1 cellular context compared by ENCODE assay signal in the genomic region with DNA sequence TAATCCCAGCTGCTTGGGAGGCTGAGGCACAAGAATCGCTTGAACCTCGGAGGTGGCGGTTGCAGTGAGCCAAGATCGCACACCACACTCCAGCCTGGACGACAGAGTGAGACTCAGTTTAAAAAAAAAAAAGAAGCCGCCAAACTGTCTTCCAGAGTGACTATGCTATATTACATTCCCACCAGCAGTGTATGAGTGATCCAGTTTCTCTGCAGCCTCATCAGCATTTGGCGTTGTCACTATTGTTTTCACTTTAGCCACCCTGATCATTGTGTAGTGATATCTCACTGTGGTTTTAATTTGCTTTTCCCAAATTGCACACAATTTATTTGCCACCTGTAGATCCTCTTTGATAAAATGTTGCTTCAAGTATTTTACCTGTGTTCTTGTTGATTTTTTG.
TF ChIP-seq lines count a peak whose summit lies in the region.

No MANE protein-coding gene starts in this region.

TF ChIP-seq in K562, 482 proteins besides CTCF, POLR2A, EP300 and RAD21 (continued from another document):
- TF ChIP-seq, protein P1, sequence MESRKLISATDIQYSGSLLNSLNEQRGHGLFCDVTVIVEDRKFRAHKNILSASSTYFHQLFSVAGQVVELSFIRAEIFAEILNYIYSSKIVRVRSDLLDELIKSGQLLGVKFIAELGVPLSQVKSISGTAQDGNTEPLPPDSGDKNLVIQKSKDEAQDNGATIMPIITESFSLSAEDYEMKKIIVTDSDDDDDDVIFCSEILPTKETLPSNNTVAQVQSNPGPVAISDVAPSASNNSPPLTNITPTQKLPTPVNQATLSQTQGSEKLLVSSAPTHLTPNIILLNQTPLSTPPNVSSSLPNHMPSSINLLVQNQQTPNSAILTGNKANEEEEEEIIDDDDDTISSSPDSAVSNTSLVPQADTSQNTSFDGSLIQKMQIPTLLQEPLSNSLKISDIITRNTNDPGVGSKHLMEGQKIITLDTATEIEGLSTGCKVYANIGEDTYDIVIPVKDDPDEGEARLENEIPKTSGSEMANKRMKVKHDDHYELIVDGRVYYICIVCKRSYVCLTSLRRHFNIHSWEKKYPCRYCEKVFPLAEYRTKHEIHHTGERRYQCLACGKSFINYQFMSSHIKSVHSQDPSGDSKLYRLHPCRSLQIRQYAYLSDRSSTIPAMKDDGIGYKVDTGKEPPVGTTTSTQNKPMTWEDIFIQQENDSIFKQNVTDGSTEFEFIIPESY (CRISPR knock-in tag; IDR thresholded peaks at IDR 0.05) = no peak; the same call in none of the 2 replicates
- peak; percentile 84; the same call in 1 of the 2 replicates for TF ChIP-seq DPF2 (IDR thresholded peaks at IDR 0.05)
- TF ChIP-seq XRCC4 (IDR thresholded peaks at IDR 0.05; ENCODE audit: extremely low read depth, insufficient read depth, insufficient read length) = no peak
- no peak for TF ChIP-seq ZNF766 (CRISPR knock-in tag; conservative IDR thresholded peaks at IDR 0.05)
- TF ChIP-seq RNF219 (CRISPR knock-in tag; IDR thresholded peaks at IDR 0.05) = no peak
- no peak; the same call in 1 of the 2 replicates for TF ChIP-seq L3MBTL2 (IDR thresholded peaks at IDR 0.05)
- no peak for TF ChIP-seq ZNF79 (CRISPR knock-in tag; IDR thresholded peaks at IDR 0.05; ENCODE audit: low read depth)
- TF ChIP-seq ZBTB49 (CRISPR knock-in tag; IDR thresholded peaks at IDR 0.05; ENCODE audit: borderline replicate concordance) = no peak
- no peak for TF ChIP-seq FOXM1 (IDR thresholded peaks at IDR 0.05; ENCODE audit: low read depth)
- no peak for TF ChIP-seq FOXM1 (CRISPR knock-in tag; IDR thresholded peaks at IDR 0.05; ENCODE audit: low read depth)
- peak; percentile 80 for TF ChIP-seq NFE2 (IDR thresholded peaks at IDR 0.05; ENCODE audit: low read depth)
- TF ChIP-seq ZNF431 (CRISPR knock-in tag; IDR thresholded peaks at IDR 0.05) = no peak
- TF ChIP-seq CREB5 (CRISPR knock-in tag; IDR thresholded peaks at IDR 0.05) = no peak
- TF ChIP-seq ZNF217 (CRISPR knock-in tag; IDR thresholded peaks at IDR 0.05) = no peak
- TF ChIP-seq CTBP1 (IDR thresholded peaks at IDR 0.05; ENCODE audit: borderline replicate concordance) = no peak
- TF ChIP-seq GABPA (tag; conservative IDR thresholded peaks at IDR 0.05; ENCODE audit: low read depth) = no peak
- TF ChIP-seq BRD4 (IDR thresholded peaks at IDR 0.05) = no peak
- no peak for TF ChIP-seq EP400 (IDR thresholded peaks at IDR 0.05)
- no peak for TF ChIP-seq CCNT2 (IDR thresholded peaks at IDR 0.05; ENCODE audit: borderline replicate concordance, extremely low read depth, insufficient read length, low read depth, low read length)
- TF ChIP-seq HOXB6 (CRISPR knock-in tag; IDR thresholded peaks at IDR 0.05; ENCODE audit: borderline replicate concordance) = no peak
- no peak for TF ChIP-seq ZC3H8 (IDR thresholded peaks at IDR 0.05)
- TF ChIP-seq BRCA1 (IDR thresholded peaks at IDR 0.05) = no peak
- no peak for TF ChIP-seq BRCA1 (CRISPR knock-in tag; IDR thresholded peaks at IDR 0.05)
- TF ChIP-seq ZC3H4 (CRISPR knock-in tag; IDR thresholded peaks at IDR 0.05; ENCODE audit: borderline replicate concordance) = no peak
- TF ChIP-seq TEAD1 (CRISPR knock-in tag; IDR thresholded peaks at IDR 0.05) = no peak
- TF ChIP-seq GTF2A2 (tag; IDR thresholded peaks at IDR 0.05) = no peak
- no peak for TF ChIP-seq RBM34 (IDR thresholded peaks at IDR 0.05; ENCODE audit: borderline replicate concordance, insufficient read depth, low read length)
- TF ChIP-seq TCF3 (CRISPR knock-in tag; IDR thresholded peaks at IDR 0.05) = no peak
- TF ChIP-seq KLF1 (tag; IDR thresholded peaks at IDR 0.05) = no peak
- no peak for TF ChIP-seq HDAC3 (IDR thresholded peaks at IDR 0.05; ENCODE audit: borderline replicate concordance, partially characterized antibody)
- TF ChIP-seq ZNF511 (CRISPR knock-in tag; IDR thresholded peaks at IDR 0.05) = no peak
- TF ChIP-seq GTF3C2 (IDR thresholded peaks at IDR 0.05; ENCODE audit: borderline replicate concordance, extremely low read depth, insufficient read length) = no peak
- TF ChIP-seq, protein P2, sequence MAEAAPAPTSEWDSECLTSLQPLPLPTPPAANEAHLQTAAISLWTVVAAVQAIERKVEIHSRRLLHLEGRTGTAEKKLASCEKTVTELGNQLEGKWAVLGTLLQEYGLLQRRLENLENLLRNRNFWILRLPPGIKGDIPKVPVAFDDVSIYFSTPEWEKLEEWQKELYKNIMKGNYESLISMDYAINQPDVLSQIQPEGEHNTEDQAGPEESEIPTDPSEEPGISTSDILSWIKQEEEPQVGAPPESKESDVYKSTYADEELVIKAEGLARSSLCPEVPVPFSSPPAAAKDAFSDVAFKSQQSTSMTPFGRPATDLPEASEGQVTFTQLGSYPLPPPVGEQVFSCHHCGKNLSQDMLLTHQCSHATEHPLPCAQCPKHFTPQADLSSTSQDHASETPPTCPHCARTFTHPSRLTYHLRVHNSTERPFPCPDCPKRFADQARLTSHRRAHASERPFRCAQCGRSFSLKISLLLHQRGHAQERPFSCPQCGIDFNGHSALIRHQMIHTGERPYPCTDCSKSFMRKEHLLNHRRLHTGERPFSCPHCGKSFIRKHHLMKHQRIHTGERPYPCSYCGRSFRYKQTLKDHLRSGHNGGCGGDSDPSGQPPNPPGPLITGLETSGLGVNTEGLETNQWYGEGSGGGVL (CRISPR knock-in tag; IDR thresholded peaks at IDR 0.05) = no peak
- TF ChIP-seq RBM25 (IDR thresholded peaks at IDR 0.05; ENCODE audit: low read depth, low read length, severe bottlenecking) = peak; percentile 99
- TF ChIP-seq ZNF121 (CRISPR knock-in tag; conservative IDR thresholded peaks at IDR 0.05) = no peak
- no peak for TF ChIP-seq PKNOX1 (IDR thresholded peaks at IDR 0.05)
- TF ChIP-seq ARID2 (IDR thresholded peaks at IDR 0.05) = no peak
- TF ChIP-seq FOSL1 (tag; conservative IDR thresholded peaks at IDR 0.05) = no peak
- TF ChIP-seq PHF21A (IDR thresholded peaks at IDR 0.05; ENCODE audit: borderline replicate concordance, low read depth) = no peak
- TF ChIP-seq, protein P3, sequence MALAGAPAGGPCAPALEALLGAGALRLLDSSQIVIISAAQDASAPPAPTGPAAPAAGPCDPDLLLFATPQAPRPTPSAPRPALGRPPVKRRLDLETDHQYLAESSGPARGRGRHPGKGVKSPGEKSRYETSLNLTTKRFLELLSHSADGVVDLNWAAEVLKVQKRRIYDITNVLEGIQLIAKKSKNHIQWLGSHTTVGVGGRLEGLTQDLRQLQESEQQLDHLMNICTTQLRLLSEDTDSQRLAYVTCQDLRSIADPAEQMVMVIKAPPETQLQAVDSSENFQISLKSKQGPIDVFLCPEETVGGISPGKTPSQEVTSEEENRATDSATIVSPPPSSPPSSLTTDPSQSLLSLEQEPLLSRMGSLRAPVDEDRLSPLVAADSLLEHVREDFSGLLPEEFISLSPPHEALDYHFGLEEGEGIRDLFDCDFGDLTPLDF (CRISPR knock-in tag; IDR thresholded peaks at IDR 0.05) = no peak
- TF ChIP-seq ZNF175 (CRISPR knock-in tag; IDR thresholded peaks at IDR 0.05; ENCODE audit: low read depth) = no peak
- TF ChIP-seq ARID1B (IDR thresholded peaks at IDR 0.05) = peak; percentile 54; the same call in 1 of the 2 replicates
- no peak for TF ChIP-seq HSF4 (CRISPR knock-in tag; IDR thresholded peaks at IDR 0.05; ENCODE audit: borderline replicate concordance)
- TF ChIP-seq GTF2E2 (tag; IDR thresholded peaks at IDR 0.05) = no peak
- TF ChIP-seq, protein P4, sequence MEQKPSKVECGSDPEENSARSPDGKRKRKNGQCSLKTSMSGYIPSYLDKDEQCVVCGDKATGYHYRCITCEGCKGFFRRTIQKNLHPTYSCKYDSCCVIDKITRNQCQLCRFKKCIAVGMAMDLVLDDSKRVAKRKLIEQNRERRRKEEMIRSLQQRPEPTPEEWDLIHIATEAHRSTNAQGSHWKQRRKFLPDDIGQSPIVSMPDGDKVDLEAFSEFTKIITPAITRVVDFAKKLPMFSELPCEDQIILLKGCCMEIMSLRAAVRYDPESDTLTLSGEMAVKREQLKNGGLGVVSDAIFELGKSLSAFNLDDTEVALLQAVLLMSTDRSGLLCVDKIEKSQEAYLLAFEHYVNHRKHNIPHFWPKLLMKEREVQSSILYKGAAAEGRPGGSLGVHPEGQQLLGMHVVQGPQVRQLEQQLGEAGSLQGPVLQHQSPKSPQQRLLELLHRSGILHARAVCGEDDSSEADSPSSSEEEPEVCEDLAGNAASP (IDR thresholded peaks at IDR 0.05) = no peak
- TF ChIP-seq, protein P5, sequence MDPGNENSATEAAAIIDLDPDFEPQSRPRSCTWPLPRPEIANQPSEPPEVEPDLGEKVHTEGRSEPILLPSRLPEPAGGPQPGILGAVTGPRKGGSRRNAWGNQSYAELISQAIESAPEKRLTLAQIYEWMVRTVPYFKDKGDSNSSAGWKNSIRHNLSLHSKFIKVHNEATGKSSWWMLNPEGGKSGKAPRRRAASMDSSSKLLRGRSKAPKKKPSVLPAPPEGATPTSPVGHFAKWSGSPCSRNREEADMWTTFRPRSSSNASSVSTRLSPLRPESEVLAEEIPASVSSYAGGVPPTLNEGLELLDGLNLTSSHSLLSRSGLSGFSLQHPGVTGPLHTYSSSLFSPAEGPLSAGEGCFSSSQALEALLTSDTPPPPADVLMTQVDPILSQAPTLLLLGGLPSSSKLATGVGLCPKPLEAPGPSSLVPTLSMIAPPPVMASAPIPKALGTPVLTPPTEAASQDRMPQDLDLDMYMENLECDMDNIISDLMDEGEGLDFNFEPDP (CRISPR knock-in tag; IDR thresholded peaks at IDR 0.05) = no peak
